24 cellular contexts compared by ENCODE assay signal in genomic region chr10:51297438-51297837, GRCh38.
DNase-seq lines count a peak whose midpoint lies in the region; ATAC-seq and TF ChIP-seq lines count a peak whose summit lies in the region.
"Had no signal": no experiment of that assay in that cellular context is flagged by ENCODE, and none has a peak within 500 bp of the region (broad histone marks: within the 10 kb centered on the region; RNA-seq: fewer than 3 reads in every experiment).

No MANE protein-coding gene starts in this region.

- no peak overlapping the region for H3K4me2 ChIP-seq in mesenchymal stem cell (ENCODE audit: low read length, poor library complexity, severe bottlenecking)
- no peak overlapping the region for H3K4me2 ChIP-seq in GM23338

- H3K4ac ChIP-seq in mesenchymal stem cell (ENCODE audit: low read depth in 1 of 2, low read length in 2 of 2), result no peak overlapping the region

- H4K20me1 ChIP-seq in GM23338 (replicated peaks; ENCODE audit: insufficient read depth), result no peaks in the 10 kb centered on the region

- no peaks in the 10 kb centered on the region for H3K9me2 ChIP-seq in GM23338 (ENCODE audit: insufficient read depth)

- DNase-seq in EL (peak; percentile 42), RKO (ENCODE audit: low spot score) (peak; percentile 5), epithelial cell of esophagus (ENCODE audit: low read depth) (peak; percentile 42), mesenchymal stem cell (peak; percentile 38), GM23338 (ENCODE audit: low spot score) (no peak)
- DNase-seq in stimulated activated naive CD4-positive, alpha-beta T cell (lab: John Stamatoyannopoulos, UW), result no peak
- DNase-seq: activated CD4-positive, alpha-beta T cell treated with anti-CD3 and anti-CD28 coated beads for 4 hours; activated naive CD4-positive, alpha-beta T cell treated with Interleukin-2 at 50 U/mL for 16 hours; activated T-cell treated with anti-CD3 and anti-CD28 coated beads, Interleukin-2, amount 50 U/mL, for 48 hours; amygdala; mesendoderm; naive thymus-derived CD4-positive, alpha-beta T cell; NCI-H1105; NCI-H2029 treated with DMSO at 0.1 percent for 48 hours; NCI-H446; right cardiac atrium; SHP77 treated with DMSO at 0.1 percent for 48 hours; stimulated activated CD8-positive, alpha-beta memory T cell treated with anti-CD3 and anti-CD28 coated beads, Interleukin-4, amount 100 ng/mL, for 48 hours; T-cell had no signal

- H2BK5ac ChIP-seq in mesenchymal stem cell (ENCODE audit: low read depth, low read length, poor library complexity, severe bottlenecking), result no peak overlapping the region

- H3F3A ChIP-seq in GM23338 (replicated peaks; ENCODE audit: low read depth), result no peaks in the 10 kb centered on the region

- H3K14ac ChIP-seq in mesenchymal stem cell (ENCODE audit: low read length in 2 of 2), result no peak overlapping the region

- H4K8ac ChIP-seq in mesenchymal stem cell (ENCODE audit: low read length), result no peak overlapping the region

- H2BK120ac ChIP-seq in mesenchymal stem cell (ENCODE audit: low read depth, low read length), result no peak overlapping the region

- H2AFZ ChIP-seq in mesenchymal stem cell (ENCODE audit: low read depth, low read length) (no peak overlapping the region), GM23338 (no peak overlapping the region)

- H3K27ac ChIP-seq in mesenchymal stem cell (ENCODE audit: low read length, poor library complexity, severe bottlenecking) (no peak overlapping the region), GM23338 (ENCODE audit: low read depth) (no peak overlapping the region)
- H3K27ac ChIP-seq: C4-2B, epithelial cell of prostate had no signal

- no peaks in the 10 kb centered on the region for H3K27me3 Mint-ChIP-seq in GM23338 (ENCODE audit: insufficient read depth, low read depth, poor library complexity)
- H3K27me3 Mint-ChIP-seq: central memory CD8-positive, alpha-beta T cell; naive thymus-derived CD4-positive, alpha-beta T cell; T-cell had no signal

- H3K23ac ChIP-seq in mesenchymal stem cell (ENCODE audit: low read length in 2 of 2), result no peak overlapping the region

- no peaks in the 10 kb centered on the region for H3K36me3 ChIP-seq in mesenchymal stem cell (ENCODE audit: control insufficient read depth in 1 of 2, insufficient read depth in 2 of 2, low read depth in 1 of 2, low read length in 2 of 2)
- no peaks in the 10 kb centered on the region for H3K36me3 ChIP-seq in GM23338 (ENCODE audit: insufficient read depth)

- H2BK12ac ChIP-seq in mesenchymal stem cell (ENCODE audit: low read length in 2 of 2), result no peak overlapping the region

- H3K4me1 Mint-ChIP-seq in GM23338, result peaks cover 9% of the 10 kb centered on the region
- H3K4me1 Mint-ChIP-seq: central memory CD8-positive, alpha-beta T cell; naive thymus-derived CD4-positive, alpha-beta T cell; T-cell had no signal

- no peak overlapping the region for H3K4me3 Mint-ChIP-seq in GM23338
- H3K4me3 Mint-ChIP-seq: central memory CD8-positive, alpha-beta T cell; naive thymus-derived CD4-positive, alpha-beta T cell; T-cell had no signal

- H4K91ac ChIP-seq in mesenchymal stem cell (ENCODE audit: low read length), result no peak overlapping the region

- no peaks in the 10 kb centered on the region for H3K79me2 ChIP-seq in GM23338 (replicated peaks; ENCODE audit: insufficient read depth)

- H3K79me1 ChIP-seq in mesenchymal stem cell (replicated peaks; ENCODE audit: low read length, poor library complexity, severe bottlenecking), result no peaks in the 10 kb centered on the region

- peak overlapping the region; percentile 51 for H3K9ac ChIP-seq in mesenchymal stem cell (ENCODE audit: low read length)

- ATAC-seq in GM21381 (IDR thresholded peaks at IDR 0.05; ENCODE audit: unreplicated experiment), result no peak
- no peak for ATAC-seq in GM23338
- ATAC-seq in HG03280 (IDR thresholded peaks at IDR 0.05; ENCODE audit: unreplicated experiment), result no peak
- ATAC-seq: naive thymus-derived CD4-positive, alpha-beta T cell; right cardiac atrium; T-cell had no signal

- H3K4me3 ChIP-seq in epithelial cell of esophagus (ENCODE audit: low read length) (no peak overlapping the region), mesenchymal stem cell (ENCODE audit: insufficient read depth in 1 of 2, low read depth in 1 of 2, low read length in 2 of 2) (peak overlapping the region in 1 of 2 experiments; percentile 36), GM23338 (no peak overlapping the region)

- H3K9me3 ChIP-seq in mesenchymal stem cell (ENCODE audit: control insufficient read depth, low read length), result no peaks in the 10 kb centered on the region

- H3K27me3 ChIP-seq in mesenchymal stem cell (ENCODE audit: control insufficient read depth in 1 of 2, insufficient read depth in 1 of 2, low read length in 2 of 2), result no peaks in the 10 kb centered on the region
- H3K27me3 ChIP-seq in GM23338 (ENCODE audit: insufficient read depth), result no peaks in the 10 kb centered on the region

- no peak overlapping the region for H3K27ac Mint-ChIP-seq in GM23338
- H3K27ac Mint-ChIP-seq: T-cell had no signal

- no peak overlapping the region for H2BK15ac ChIP-seq in mesenchymal stem cell (ENCODE audit: low read depth, poor library complexity, severe bottlenecking)

- TF ChIP-seq CTCF in epithelial cell of esophagus (IDR thresholded peaks at IDR 0.05; ENCODE audit: insufficient read depth, low read depth, low read length, missing control alignments), result no peak
- no peak for TF ChIP-seq CTCF in GM23338 (conservative IDR thresholded peaks at IDR 0.05; ENCODE audit: low read depth in 2 of 2)

- no peaks in the 10 kb centered on the region for H3K36me3 Mint-ChIP-seq in GM23338 (ENCODE audit: low read depth)
- H3K36me3 Mint-ChIP-seq: naive thymus-derived CD4-positive, alpha-beta T cell; T-cell had no signal

- H3K18ac ChIP-seq in mesenchymal stem cell (ENCODE audit: low read depth in 1 of 2, low read length in 2 of 2), result no peak overlapping the region

- H3K9me3 Mint-ChIP-seq in GM23338, result no peaks in the 10 kb centered on the region; the same call in 2 of the 3 replicates
- H3K9me3 Mint-ChIP-seq: central memory CD8-positive, alpha-beta T cell had no signal

- no CpG with 5 or more reads among the region's 2 CpGs for whole genome bisulfite sequencing in mesenchymal stem cell

- H3K4me1 ChIP-seq in mesenchymal stem cell (ENCODE audit: control insufficient read depth, insufficient read depth, low read depth, low read length), result peaks cover 1% of the 10 kb centered on the region
- H3K4me1 ChIP-seq in GM23338 (ENCODE audit: insufficient read depth), result no peaks in the 10 kb centered on the region

- no peak overlapping the region for H2AK5ac ChIP-seq in mesenchymal stem cell (ENCODE audit: low read length, severe bottlenecking)

TF ChIP-seq in GM23338, 12 proteins besides CTCF, POLR2A, EP300 and RAD21:
- no peak for TF ChIP-seq EZH2phosphoT487 (IDR thresholded peaks at IDR 0.05; ENCODE audit: unreplicated experiment)
- TF ChIP-seq STAT1 (IDR thresholded peaks at IDR 0.05; ENCODE audit: unreplicated experiment), result no peak
- no peak for TF ChIP-seq CREB1 (CRISPR knock-in tag; IDR thresholded peaks at IDR 0.05; ENCODE audit: low read depth)
- TF ChIP-seq ZNF331 (CRISPR knock-in tag; IDR thresholded peaks at IDR 0.05; ENCODE audit: low read depth), result no peak
- TF ChIP-seq ETS1 (IDR thresholded peaks at IDR 0.05), result no peak

Comparison
In these comparisons a context has a peak if more than half of its experiments do, and no peak if none do; other contexts are left out.
1. DNase-seq: peak in EL (single experiment), RKO (single experiment), epithelial cell of esophagus (single experiment) and mesenchymal stem cell (single experiment); none in GM23338 (single experiment) and stimulated activated naive CD4-positive, alpha-beta T cell (0 of 6).